Comparison of ENCODE assay signal across 18 cellular contexts in the genomic region with DNA sequence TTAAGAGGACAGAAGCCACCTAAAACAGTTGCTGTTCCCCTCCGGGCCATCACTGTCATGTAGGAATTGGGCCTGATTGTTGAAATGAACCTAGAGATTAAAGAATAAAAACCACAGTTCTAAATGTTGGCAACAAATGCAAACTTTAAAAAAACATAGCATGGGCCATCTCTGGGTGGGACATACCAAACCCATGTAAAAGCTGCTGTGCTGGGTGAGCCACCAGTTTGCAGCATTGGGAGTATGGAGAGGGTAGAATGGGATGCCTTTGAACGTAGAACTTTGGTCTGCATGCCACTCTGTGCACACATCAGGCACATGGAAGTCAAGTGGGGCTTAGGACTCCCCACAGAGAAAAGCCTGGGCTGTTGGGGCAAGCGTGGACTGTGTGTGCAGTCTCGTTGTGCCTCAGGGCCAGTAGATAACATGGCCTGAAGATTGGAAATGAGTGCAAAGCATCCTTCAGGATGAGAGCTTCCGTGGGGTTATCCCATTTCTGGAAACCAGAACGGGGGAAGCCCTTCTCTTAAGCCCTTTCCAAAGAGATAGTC. TPM values are rescaled to one million over a fixed set of nuclear protein-coding genes. Genes with fewer than 3 reads are reported as not detected.
DNase-seq lines count a peak whose midpoint lies in the region; TF ChIP-seq lines count a peak whose summit lies in the region.
"Had no signal": no experiment of that assay in that cellular context is flagged by ENCODE, and none has a peak within 500 bp of the region (broad histone marks: within the 10 kb centered on the region; RNA-seq: fewer than 3 reads in every experiment).

No MANE protein-coding gene starts in this region.

- no peak for TF ChIP-seq CTCF in adrenal gland (IDR thresholded peaks at IDR 0.05)
- no peak for TF ChIP-seq CTCF in hepatocyte (IDR thresholded peaks at IDR 0.05; ENCODE audit: poor library complexity)
- no peak for TF ChIP-seq CTCF in osteoblast (IDR thresholded peaks at IDR 0.05; ENCODE audit: extremely low read depth, low read depth, low read length)
- TF ChIP-seq CTCF in mammary epithelial cell (conservative IDR thresholded peaks at IDR 0.05 in 1 of 2, IDR thresholded peaks at IDR 0.05 in 1 of 2; ENCODE audit: extremely low read depth in 1 of 2, insufficient read depth in 1 of 2, low read depth in 1 of 2, low read length in 2 of 2) = no peak

- DNase-seq in adrenal gland (no peak), hepatocyte (ENCODE audit: low spot score) (no peak), osteoblast (ENCODE audit: insufficient read length, low spot score, missing footprints) (peak; percentile 60), mammary epithelial cell (no peak), NOMO-1 treated with DMSO at 0.1 percent for 48 hours (lab: John Stamatoyannopoulos, UW; ENCODE audit: unreplicated experiment) (no peak), NCI-H128 (lab: John Stamatoyannopoulos, UW; ENCODE audit: unreplicated experiment) (no peak)
- DNase-seq in CD8-positive, alpha-beta memory T cell = no peak
- DNase-seq: 8988T, DMS79, Karpas-422, NCI-H1417 treated with DMSO at 0.1 percent for 48 hours, NCI-H187, NCI-H446 treated with DMSO at 0.1 percent for 48 hours, NCI-H526 treated with DMSO at 0.1 percent for 48 hours, Right ventricle myocardium superior had no signal

- no peak overlapping the region for H3K27ac Mint-ChIP-seq in CD8-positive, alpha-beta memory T cell
- H3K27ac Mint-ChIP-seq: IgD-negative memory B cell had no signal

- BruUV-seq in mammary epithelial cell (replicated peaks; lab: Mats Ljungman, UMichigan) = no TSS peak

- no peak overlapping the region for H3K4me3 Mint-ChIP-seq in CD8-positive, alpha-beta memory T cell
- H3K4me3 Mint-ChIP-seq: CD14-positive monocyte, IgD-negative memory B cell had no signal

- no peak overlapping the region for H3K4me2 ChIP-seq in hepatocyte
- H3K4me2 ChIP-seq in osteoblast (ENCODE audit: insufficient read depth, low read length) = no peak overlapping the region
- no peak overlapping the region for H3K4me2 ChIP-seq in mammary epithelial cell (ENCODE audit: insufficient read depth, low read depth, low read length)

- no peaks in the 10 kb centered on the region for H3K79me2 ChIP-seq in ACC112 (ENCODE audit: control insufficient read depth, insufficient read depth, low read length, unreplicated experiment)
- no peaks in the 10 kb centered on the region for H3K79me2 ChIP-seq in hepatocyte
- no peaks in the 10 kb centered on the region for H3K79me2 ChIP-seq in osteoblast (ENCODE audit: insufficient read depth, low read length)
- no peaks in the 10 kb centered on the region for H3K79me2 ChIP-seq in mammary epithelial cell (ENCODE audit: insufficient read depth, low read length)

- no peaks in the 10 kb centered on the region for H3K9me2 ChIP-seq in hepatocyte (replicated peaks; ENCODE audit: insufficient read depth)

- H2AFZ ChIP-seq in ACC112 (ENCODE audit: low read length, unreplicated experiment) = no peak overlapping the region
- no peak overlapping the region for H2AFZ ChIP-seq in hepatocyte
- peak overlapping the region; percentile 17 for H2AFZ ChIP-seq in osteoblast (ENCODE audit: low read length)
- H2AFZ ChIP-seq in mammary epithelial cell (ENCODE audit: low read depth, low read length) = no peak overlapping the region

- H3K9me3 Mint-ChIP-seq in CD8-positive, alpha-beta memory T cell = no peaks in the 10 kb centered on the region
- H3K9me3 Mint-ChIP-seq: CD14-positive monocyte, IgD-negative memory B cell had no signal

- intact Hi-C loops in adrenal gland (cut with DNase I) = no loop called here
- intact Hi-C loops in mammary epithelial cell (cut with micrococcal nuclease) = no loop called here

- H3K9me3 ChIP-seq in adrenal gland (replicated peaks in 1 of 3) (no peaks in the 10 kb centered on the region), hepatocyte (ENCODE audit: low read depth) (no peaks in the 10 kb centered on the region), osteoblast (ENCODE audit: low read depth, low read length) (no peaks in the 10 kb centered on the region), mammary epithelial cell (replicated peaks; ENCODE audit: insufficient read depth, low read length) (no peaks in the 10 kb centered on the region)
- no peaks in the 10 kb centered on the region for H3K9me3 ChIP-seq in CD8-positive, alpha-beta memory T cell (ENCODE audit: low read length)

- H3K4me1 Mint-ChIP-seq in CD8-positive, alpha-beta memory T cell = no peaks in the 10 kb centered on the region

- H4K20me1 ChIP-seq in hepatocyte (ENCODE audit: insufficient read depth, poor library complexity, severe bottlenecking) (no peaks in the 10 kb centered on the region), osteoblast (ENCODE audit: insufficient read depth, low read length) (no peaks in the 10 kb centered on the region), mammary epithelial cell (ENCODE audit: insufficient read depth, low read length) (no peaks in the 10 kb centered on the region)

- TF ChIP-seq POLR2A in adrenal gland (IDR thresholded peaks at IDR 0.05) = no peak

- H3K27me3 ChIP-seq in ACC112 (ENCODE audit: insufficient read depth, low read length) (no peaks in the 10 kb centered on the region), adrenal gland (no peaks in the 10 kb centered on the region), hepatocyte (no peaks in the 10 kb centered on the region), osteoblast (ENCODE audit: insufficient read depth, low read length) (no peaks in the 10 kb centered on the region), mammary epithelial cell (ENCODE audit: insufficient read depth, low read length) (no peaks in the 10 kb centered on the region)
- no peaks in the 10 kb centered on the region for H3K27me3 ChIP-seq in CD8-positive, alpha-beta memory T cell (ENCODE audit: insufficient read depth, low read length, poor library complexity, severe bottlenecking)

- H3K27ac ChIP-seq in ACC112 (ENCODE audit: low read depth, low read length) = peak overlapping the region; percentile 28; the same call in 1 of the 2 replicates
- H3K27ac ChIP-seq in adrenal gland = peak overlapping the region; percentile 30 to 95 (median 80)
- H3K27ac ChIP-seq in hepatocyte = peak overlapping the region; percentile 68
- peak overlapping the region; percentile 62 for H3K27ac ChIP-seq in osteoblast (ENCODE audit: low read depth, low read length)
- H3K27ac ChIP-seq in mammary epithelial cell (ENCODE audit: insufficient read depth, low read depth, low read length) = no peak overlapping the region
- no peak overlapping the region for H3K27ac ChIP-seq in CD8-positive, alpha-beta memory T cell (ENCODE audit: low read depth, low read length)

- H3K36me3 ChIP-seq in ACC112 (ENCODE audit: insufficient read depth, low read length) (no peaks in the 10 kb centered on the region), adrenal gland (replicated peaks in 1 of 2) (peaks cover 0 to 29% of the 10 kb centered on the region in 2 donors), hepatocyte (replicated peaks; ENCODE audit: insufficient read depth, low read depth) (no peaks in the 10 kb centered on the region), osteoblast (ENCODE audit: insufficient read depth, low read length) (peaks cover 6% of the 10 kb centered on the region), mammary epithelial cell (ENCODE audit: insufficient read depth, low read length) (no peaks in the 10 kb centered on the region)
- no peaks in the 10 kb centered on the region for H3K36me3 ChIP-seq in CD8-positive, alpha-beta memory T cell (ENCODE audit: insufficient read depth, low read length)

- CTCF ChIA-PET in mammary epithelial cell (lab: Charles Lee; ENCODE audit: low non-redundant PET) = no interaction called here
- CTCF ChIA-PET in CD8-positive, alpha-beta memory T cell (lab: Charles Lee) = no interaction called here

- H3K4me1 ChIP-seq in ACC112 (ENCODE audit: control insufficient read depth, insufficient read depth, low read length, unreplicated experiment) (peaks cover 9% of the 10 kb centered on the region), adrenal gland (replicated peaks in 1 of 2) (peaks cover 12 to 46% of the 10 kb centered on the region in 2 donors), hepatocyte (ENCODE audit: insufficient read depth) (no peaks in the 10 kb centered on the region), osteoblast (ENCODE audit: insufficient read depth, low read length) (peaks cover 9% of the 10 kb centered on the region), mammary epithelial cell (ENCODE audit: insufficient read depth, low read length) (no peaks in the 10 kb centered on the region)
- H3K4me1 ChIP-seq in CD8-positive, alpha-beta memory T cell (ENCODE audit: insufficient read depth, low read length) = no peaks in the 10 kb centered on the region

- in situ Hi-C loops in mammary epithelial cell (cut with MboI; ENCODE audit: low sequenced_read_pairs in 2 of 2) = no loop called here

- H3K9ac ChIP-seq in mammary epithelial cell (ENCODE audit: insufficient read depth, low read length) = no peak overlapping the region

- WGBS in adrenal gland, 4 donors = 54 to 68% (median 65%) methylated on average over 2 to 6 of the region's 6 CpGs
- 86% methylated on average over 6 of the region's 6 CpGs for WGBS in hepatocyte (ENCODE audit: low lambda C conversion rate, missing lambda C conversion rate)
- WGBS in mammary epithelial cell (ENCODE audit: low coverage, missing lambda C conversion rate) = 92% methylated on average over 4 of the region's 6 CpGs

- H3K4me3 ChIP-seq in ACC112 (ENCODE audit: low read depth, low read length) (no peak overlapping the region), adrenal gland (no peak overlapping the region), hepatocyte (no peak overlapping the region), osteoblast (ENCODE audit: insufficient read depth, low read length) (no peak overlapping the region), mammary epithelial cell (replicated peaks in 1 of 3; ENCODE audit: insufficient read depth in 1 of 3, low read depth in 2 of 3, low read length in 3 of 3) (no peak overlapping the region)
- H3K4me3 ChIP-seq in CD8-positive, alpha-beta memory T cell (ENCODE audit: low read length) = no peak overlapping the region

- dilution Hi-C loops in mammary epithelial cell (cut with HindIII; ENCODE audit: low sequenced_read_pairs) = no loop called here

- H3K36me3 Mint-ChIP-seq in CD8-positive, alpha-beta memory T cell = no peaks in the 10 kb centered on the region
- H3K36me3 Mint-ChIP-seq: CD14-positive monocyte, IgD-negative memory B cell had no signal

- peaks cover 2 to 5% of the 10 kb centered on the region in 2 donors for H3K27me3 Mint-ChIP-seq in CD8-positive, alpha-beta memory T cell
- H3K27me3 Mint-ChIP-seq: IgD-negative memory B cell had no signal

- POLR2A ChIA-PET in CD8-positive, alpha-beta memory T cell (lab: Charles Lee) = no interaction called here

RNA-seq across cellular contexts. Expression of gene EPB41L1, which starts 28.1 kb away (rescaled TPM):
- total RNA-seq in adrenal gland (100 to 1,000 TPM; 105 to 813 (median 190) TPM), hepatocyte (32.6 and 36.4 TPM in 2 replicates), osteoblast (26.8 and 32.4 TPM in 2 replicates), mammary epithelial cell (10 to 100 TPM; 14.4 to 29.7 TPM)
- polyA plus RNA-seq in adrenal gland (1,000 to 10,000 TPM in 1 of 3 donors, 10 to 100 TPM in 2; 29.8 to 1,154 (median 46.8) TPM), hepatocyte (21.4 and 25.2 TPM in 2 replicates), mammary epithelial cell (8.9 TPM)
- 27.8 TPM for polyA minus RNA-seq in mammary epithelial cell
- total RNA-seq in CD8-positive, alpha-beta memory T cell = under 1 TPM; 0.29 to 0.35 TPM
- not detected for polyA plus RNA-seq in CD8-positive, alpha-beta memory T cell
- polyA plus RNA-seq: CD14-positive monocyte had no signal

RNA-seq across cellular contexts. Expression of gene AAR2, which starts 53.6 kb away (rescaled TPM):
- total RNA-seq in adrenal gland = 10 to 100 TPM; 26.2 to 44.3 (median 32.6) TPM
- polyA plus RNA-seq in adrenal gland = 10 to 100 TPM; 11.7 to 37.9 (median 17.5) TPM
- 26.7 and 29.4 TPM in 2 replicates for total RNA-seq in hepatocyte
- polyA plus RNA-seq in hepatocyte = 34.6 and 36.7 TPM in 2 replicates
- 28.3 and 29.0 TPM in 2 replicates for total RNA-seq in osteoblast
- 10 to 100 TPM; 20.9 to 29.3 TPM for total RNA-seq in mammary epithelial cell
- 26.8 TPM for polyA plus RNA-seq in mammary epithelial cell
- 19.4 TPM for polyA minus RNA-seq in mammary epithelial cell
- 10 to 100 TPM; 32.1 to 32.7 TPM for total RNA-seq in CD8-positive, alpha-beta memory T cell
- polyA plus RNA-seq in CD8-positive, alpha-beta memory T cell = 38.2 TPM

Comparison
In these comparisons a context has a peak if more than half of its experiments do, and no peak if none do; other contexts are left out.
1. H3K27ac ChIP-seq: peak in ACC112 (single experiment), adrenal gland (5 of 5), hepatocyte (single experiment) and osteoblast (single experiment); none in mammary epithelial cell (single experiment) and CD8-positive, alpha-beta memory T cell (single experiment).
2. RNA of gene EPB41L1, which starts 28.1 kb away (total RNA-seq): 105 to 813 TPM in adrenal gland, 32.6 to 36.4 TPM in hepatocyte, 14.4 to 29.7 TPM in mammary epithelial cell and 26.8 to 32.4 TPM in osteoblast; 0.29 to 0.35 TPM in CD8-positive, alpha-beta memory T cell; every median in the first group is over 10 times any median in the second.